In the genomic region with DNA sequence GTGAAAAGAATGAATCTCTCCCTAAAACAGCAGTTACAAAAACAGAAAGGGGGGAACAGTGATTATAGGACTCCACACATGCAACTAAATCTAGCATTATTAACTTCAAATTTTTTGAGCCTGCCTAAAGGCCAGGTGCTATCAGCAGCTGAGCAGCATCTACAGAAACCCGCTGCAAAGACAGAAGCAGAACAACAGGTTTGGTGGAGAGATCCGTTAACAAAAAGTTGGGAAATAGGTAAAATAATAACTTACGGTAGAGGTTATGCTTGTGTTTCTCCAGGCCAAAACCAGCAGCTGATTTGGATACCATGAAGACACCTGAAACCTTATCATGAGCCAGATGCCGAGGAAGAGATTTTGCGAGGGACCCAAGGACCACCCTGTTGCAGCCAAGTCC, we compare ENCODE assay signal across 24 cellular contexts.
"Had no signal": no experiment of that assay in that cellular context is flagged by ENCODE, and none has a peak within 500 bp of the region (broad histone marks: within the 10 kb centered on the region; RNA-seq: fewer than 3 reads in every experiment).

No MANE protein-coding gene starts in this region.

- H3K4me1 Mint-ChIP-seq: stimulated activated memory B cell treated with anti-CD40 and anti-IgM and Interleukin-4, amounts not matched to agents 10 μg/mL and 1 μg/mL and 100 μg/mL, for 72 hours had no signal

- H3K36me3 Mint-ChIP-seq: natural killer cell; stimulated activated memory B cell treated with anti-CD40 and anti-IgM and Interleukin-4, amounts not matched to agents 10 μg/mL and 1 μg/mL and 100 μg/mL, for 72 hours had no signal

- H3K9me3 ChIP-seq: gastroesophageal sphincter, heart left ventricle, left lung, psoas muscle, sigmoid colon, spleen, testis, tibial artery, upper lobe of right lung, uterus had no signal

- H3K4me3 Mint-ChIP-seq: natural killer cell; stimulated activated memory B cell treated with anti-CD40 and anti-IgM and Interleukin-4, amounts not matched to agents 10 μg/mL and 1 μg/mL and 100 μg/mL, for 72 hours had no signal

- H3K27me3 ChIP-seq: dorsolateral prefrontal cortex, gastroesophageal sphincter, heart left ventricle, left lung, sigmoid colon, testis, tibial artery, upper lobe of right lung, uterus had no signal

- H3K4me1 ChIP-seq: gastroesophageal sphincter, psoas muscle, sigmoid colon, tibial artery, uterus had no signal

- H3K9me3 Mint-ChIP-seq: natural killer cell; stimulated activated memory B cell treated with anti-CD40 and anti-IgM and Interleukin-4, amounts not matched to agents 10 μg/mL and 1 μg/mL and 100 μg/mL, for 72 hours had no signal

- H3K27ac ChIP-seq: dorsolateral prefrontal cortex, epithelial cell of prostate, gastroesophageal sphincter, heart left ventricle, left lung, psoas muscle, sigmoid colon, spleen, testis, tibial artery, upper lobe of right lung, uterus had no signal

- H3K4me3 ChIP-seq: dorsolateral prefrontal cortex, gastroesophageal sphincter, heart left ventricle, left lung, psoas muscle, sigmoid colon, spleen, testis, tibial artery, upper lobe of right lung, uterus had no signal

- H3K36me3 ChIP-seq: gastroesophageal sphincter, heart left ventricle, left lung, sigmoid colon, spleen, tibial artery, upper lobe of right lung, uterus had no signal

- H3K27ac Mint-ChIP-seq: natural killer cell; stimulated activated memory B cell treated with anti-CD40 and anti-IgM and Interleukin-4, amounts not matched to agents 10 μg/mL and 1 μg/mL and 100 μg/mL, for 72 hours had no signal

- DNase-seq: dorsolateral prefrontal cortex; effector CD4-positive, alpha-beta T cell; foreskin fibroblast; heart left ventricle; hippocampal formation; left cardiac atrium; left lung; mammary epithelial cell; natural killer cell; nucleus accumbens; psoas muscle; right cardiac atrium; sigmoid colon; spleen; stimulated activated CD4-positive, alpha-beta T cell treated with anti-CD3 and anti-CD28 coated beads, Interleukin-4, amount 100 ng/mL, for 4 hours; stimulated activated naive CD8-positive, alpha-beta T cell treated with anti-CD3 and anti-CD28 coated beads, Interleukin-15, Interleukin-2, amounts not matched to agents 100 U/mL and 50 U/mL, for 24 hours; substantia nigra; testis; tibial artery; upper lobe of right lung; uterus had no signal
